In genomic region chr16:68520649-68521086, GRCh38 we compare ENCODE assay signal across 8 cellular contexts. TPM values are rescaled to one million over a fixed set of nuclear protein-coding genes. Genes with fewer than 3 reads are reported as not detected.
DNase-seq lines count a peak whose midpoint lies in the region; ATAC-seq, FAIRE-seq and TF ChIP-seq lines count a peak whose summit lies in the region.

No MANE protein-coding gene starts in this region.

- no peak overlapping the region for H3K27ac ChIP-seq in GM12878 (ENCODE audit: control insufficient read depth, insufficient read depth)
- no peak overlapping the region for H3K27ac ChIP-seq in iPS DF 6.9 (ENCODE audit: low read length)
- H3K27ac ChIP-seq in small intestine (ENCODE audit: low read depth in 1 of 2, low read length in 1 of 2) = no peak overlapping the region

- H3K36me3 ChIP-seq in GM12878 (ENCODE audit: control insufficient read depth in 2 of 2, insufficient read depth in 2 of 2, low read length in 1 of 2) (no peaks in the 10 kb centered on the region), iPS DF 6.9 (ENCODE audit: control insufficient read depth, insufficient read depth, low read length) (no peaks in the 10 kb centered on the region), small intestine (ENCODE audit: control insufficient read depth in 2 of 2, insufficient read depth in 2 of 2, low read length in 2 of 2) (no peaks in the 10 kb centered on the region)

- TF ChIP-seq POLR2A in GM12892 (IDR thresholded peaks at IDR 0.05; ENCODE audit: low read depth, low read length) = no peak
- no peak for TF ChIP-seq POLR2A in GM12878 (IDR thresholded peaks at IDR 0.05; ENCODE audit: low read depth, low read length)

- FAIRE-seq in GM12892 (lab: Jason Lieb, UNC) (peak; percentile 94), GM12878 (lab: Jason Lieb, UNC) (no peak), small intestine (lab: Jason Lieb, UNC) (no peak)

- TF ChIP-seq RAD21 in GM12878 (IDR thresholded peaks at IDR 0.05; ENCODE audit: insufficient read depth, low read depth, low read length) = peak; percentile 55

- H2AFZ ChIP-seq in GM12878 (ENCODE audit: control insufficient read depth, low read depth, low read length) = peak overlapping the region; percentile 15; the same call in 1 of the 2 replicates

- no peaks in the 10 kb centered on the region for H4K20me1 ChIP-seq in GM12878 (ENCODE audit: control insufficient read depth, insufficient read depth)

- BruUV-seq in GM12878 (replicated peaks; lab: Mats Ljungman, UMichigan) = no TSS peak

- H3K27me3 ChIP-seq in GM12878 (replicated peaks in 1 of 2; ENCODE audit: control insufficient read depth in 2 of 2, insufficient read depth in 2 of 2, low read length in 1 of 2) (no peaks in the 10 kb centered on the region; a peak in 1 of 4 replicates), iPS DF 6.9 (ENCODE audit: control insufficient read depth, insufficient read depth, low read length) (no peaks in the 10 kb centered on the region; the same call in 1 of the 2 replicates), small intestine (ENCODE audit: control insufficient read depth in 2 of 2, insufficient read depth in 2 of 2, low read length in 2 of 2) (no peaks in the 10 kb centered on the region)

- 5% methylated on average over 22 of the region's 22 CpGs for WGBS in GM12878 (ENCODE audit: insufficient coverage, insufficient replicate concordance, low lambda C conversion rate, missing lambda C conversion rate)
- no CpG with 5 or more reads among the region's 22 CpGs for WGBS in iPS DF 6.9 (ENCODE audit: insufficient coverage, insufficient read length)
- 0 to 2% (median 1%) methylated on average over 22 of the region's 22 CpGs for WGBS in small intestine, 3 donors

- peak overlapping the region; percentile 71 for H3K4me2 ChIP-seq in GM12878 (ENCODE audit: control insufficient read depth, insufficient read depth)

- POLR2A ChIA-PET in GM12878 (lab: Charles Lee) = interaction anchor here (0.6 kb wide), 2 partner anchors 67 to 181 kb away, joined by 3 to 5 read pairs; no protein-coding TSS in a partner anchor

- H3K9ac ChIP-seq in GM12878 (ENCODE audit: control insufficient read depth, insufficient read depth, low read length) = no peak overlapping the region

- SMC1A ChIA-PET in GM12878 (lab: Charles Lee; ENCODE audit: uncharacterized antibody, unreplicated experiment) = interaction anchor here (0.9 to 1.8 kb wide), 10 partner anchors 9 to 260 kb away, joined by 3 to 8 read pairs (median 4); no protein-coding TSS in a partner anchor

- in situ Hi-C loops in GM12878 (cut with MboI) = loop anchor here (5.0 to 10.0 kb wide), 2 partner anchors 602 to 764 kb away; no protein-coding TSS in a partner anchor

- intact Hi-C loops in GM12878 (cut with micrococcal nuclease; ENCODE audit: unreplicated experiment) = no loop called here

- peak in 1 of 2 experiments; percentile 25; a peak in 1 of 4 replicates for TF ChIP-seq EP300 in GM12878 (IDR thresholded peaks at IDR 0.05; ENCODE audit: borderline replicate concordance in 1 of 2, control insufficient read depth in 1 of 2, low read depth in 2 of 2, low read length in 2 of 2)

- CTCF ChIA-PET in GM12878 (lab: Yijun Ruan, JAX) = interaction anchor here (0.6 to 2.8 kb wide), 55 partner anchors 9 to 782 kb away, joined by 3 to 26 read pairs (median 4); partner anchors contain the start of genes SMPD3 and TANGO6

- peak; percentile 99 to 100 (median 100); a peak in 5 of 6 replicates for TF ChIP-seq CTCF in GM12878 (IDR thresholded peaks at IDR 0.05 in 2 of 3, conservative IDR thresholded peaks at IDR 0.05 in 1 of 3; ENCODE audit: control insufficient read depth in 2 of 3, extremely low read depth in 1 of 3, insufficient read depth in 1 of 3, low read depth in 3 of 3, low read length in 3 of 3)

- RAD21 ChIA-PET in GM12878 (lab: Charles Lee; ENCODE audit: unreplicated experiment) = interaction anchor here (0.5 to 2.2 kb wide), 10 partner anchors 9 to 529 kb away, joined by 3 to 7 read pairs (median 3); partner anchors contain the start of gene SMPD3

- ATAC-seq in HG03039 (IDR thresholded peaks at IDR 0.05; ENCODE audit: unreplicated experiment) (peak; percentile 58), GM12878 (peak; percentile 98), HG02840 (IDR thresholded peaks at IDR 0.05; ENCODE audit: low FRiP score, unreplicated experiment) (no peak)

- H3K9me3 ChIP-seq in GM12878 (replicated peaks; ENCODE audit: control insufficient read depth, insufficient read depth, low read length) = no peaks in the 10 kb centered on the region
- H3K9me3 ChIP-seq in iPS DF 6.9 (ENCODE audit: control insufficient read depth, insufficient read depth, low read length) = no peaks in the 10 kb centered on the region
- H3K9me3 ChIP-seq in small intestine (ENCODE audit: control insufficient read depth, low read depth) = no peaks in the 10 kb centered on the region

- no peak overlapping the region for H3K4me3 ChIP-seq in GM12878
- H3K4me3 ChIP-seq in iPS DF 6.9 (ENCODE audit: low read length) = no peak overlapping the region
- H3K4me3 ChIP-seq in small intestine (ENCODE audit: low read depth in 1 of 2, low read length in 2 of 2) = no peak overlapping the region

- no peaks in the 10 kb centered on the region for H3K79me2 ChIP-seq in GM12878 (ENCODE audit: control insufficient read depth, insufficient read depth, low read length)

- no peaks in the 10 kb centered on the region; the same call in 1 of the 2 replicates for H3K4me1 ChIP-seq in GM12878 (ENCODE audit: control insufficient read depth, insufficient read depth, low read length)
- peaks cover 2% of the 10 kb centered on the region; the same call in 1 of the 2 replicates for H3K4me1 ChIP-seq in iPS DF 6.9 (ENCODE audit: control insufficient read depth, insufficient read depth, low read length)
- no peaks in the 10 kb centered on the region for H3K4me1 ChIP-seq in small intestine (ENCODE audit: control insufficient read depth in 2 of 2, insufficient read depth in 1 of 2, low read depth in 1 of 2, low read length in 1 of 2)

- peak; percentile 96 for DNase-seq in GM12892 (ENCODE audit: insufficient read length)
- peak; percentile 86 for DNase-seq in NCI-H2171 (lab: John Stamatoyannopoulos, UW)
- peak; percentile 71 for DNase-seq in UCSD-AML1 (lab: John Stamatoyannopoulos, UW; ENCODE audit: unreplicated experiment)
- DNase-seq in GM12878 (ENCODE audit: low read depth, low spot score) = no peak
- DNase-seq in iPS DF 6.9 (ENCODE audit: low read depth, low spot score) = peak; percentile 89
- DNase-seq in small intestine = peak; percentile 87

TF ChIP-seq in GM12878, 131 proteins besides CTCF, POLR2A, EP300 and RAD21 (continues in another document):
- no peak for TF ChIP-seq ASH2L (IDR thresholded peaks at IDR 0.05; ENCODE audit: borderline replicate concordance, low read depth)
- no peak for TF ChIP-seq POLR2AphosphoS2 (IDR thresholded peaks at IDR 0.05; ENCODE audit: low read depth, low read length)
- TF ChIP-seq SUPT20H (IDR thresholded peaks at IDR 0.05; ENCODE audit: borderline replicate concordance, control insufficient read depth, low read depth, low read length) = no peak
- peak; percentile 57; the same call in 1 of the 3 replicates for TF ChIP-seq POU2F2 (IDR thresholded peaks at IDR 0.05; ENCODE audit: borderline replicate concordance, low read depth, low read length)
- TF ChIP-seq TBL1XR1 (IDR thresholded peaks at IDR 0.05; ENCODE audit: low read depth, low read length) = no peak
- TF ChIP-seq ZBTB33 (IDR thresholded peaks at IDR 0.05) = no peak
- no peak for TF ChIP-seq TCF7 (IDR thresholded peaks at IDR 0.05; ENCODE audit: borderline replicate concordance)
- TF ChIP-seq EGR1 (IDR thresholded peaks at IDR 0.05; ENCODE audit: borderline replicate concordance in 1 of 2, low read depth in 2 of 2, low read length in 2 of 2) = peak in 1 of 2 experiments; percentile 49; a peak in 1 of 3 replicates
- TF ChIP-seq RCOR1 (conservative IDR thresholded peaks at IDR 0.05; ENCODE audit: low read depth, low read length) = no peak

RNA-seq across cellular contexts. Expression of gene ZFP90, which starts 18.4 kb away (rescaled TPM):
- polyA plus RNA-seq in GM12892 (2012; ENCODE audit: missing spikeins) = 15.0 TPM
- total RNA-seq in GM12878 (2013; cell fraction: nucleolus; rRNA removed) = 72.8 and 80.9 TPM in 2 replicates
- 19.5 and 20.9 TPM in 2 replicates for total RNA-seq in GM12878 (2014; rRNA removed)
- total RNA-seq in GM12878 (2014; rRNA removed; fragmentation: Illumina TruSeq; extraction: Trizol) = 15.1 and 17.5 TPM in 2 replicates
- total RNA-seq in GM12878 (2021) = 17.2 and 19.9 TPM in 2 replicates
- 9.8 TPM for polyA plus RNA-seq in GM12878 (2011; ENCODE audit: low read depth)
- 20.0 and 24.1 TPM in 2 replicates for polyA plus RNA-seq in GM12878 (2011; rRNA removed)
- polyA plus RNA-seq in GM12878 (2011; cell fraction: cytosol; rRNA removed) = 10.5 and 15.3 TPM in 2 replicates
- 17.5 and 18.7 TPM in 2 replicates for polyA plus RNA-seq in GM12878 (2011; cell fraction: nucleus; rRNA removed)
- polyA plus RNA-seq in GM12878 (2012) = 11.2 and 19.9 TPM in 2 replicates
- 15.0 and 17.9 TPM in 2 replicates for polyA plus RNA-seq in GM12878 (2014; fragmentation: Illumina TruSeq; extraction: Trizol)
- 1 to 10 TPM; 3.3 to 3.6 TPM for polyA plus RNA-seq in GM12878 (2014; fragmentation: Nextera tagmentation; extraction: Ambion mirVana)
- polyA plus RNA-seq in GM12878 (2014; rRNA removed) = 16.9 and 17.3 TPM in 2 replicates
- polyA plus RNA-seq in GM12878 (2016; fragmentation: Nextera tagmentation; extraction: Ambion mirVana) = 10 to 100 TPM; 12.9 to 15.8 TPM
- 11.4 and 17.3 TPM in 2 replicates for polyA minus RNA-seq in GM12878 (2011; rRNA and poly(A)+ RNA removed)
- polyA minus RNA-seq in GM12878 (2011; cell fraction: cytosol; rRNA and poly(A)+ RNA removed) = 4.6 and 6.1 TPM in 2 replicates
- polyA minus RNA-seq in GM12878 (2011; cell fraction: nucleus; rRNA and poly(A)+ RNA removed) = 8.2 and 10.1 TPM in 2 replicates
- 1 to 10 TPM; 1.6 to 5.7 (median 1.9) TPM for polyA plus RNA-seq in small intestine
